In the genomic region with DNA sequence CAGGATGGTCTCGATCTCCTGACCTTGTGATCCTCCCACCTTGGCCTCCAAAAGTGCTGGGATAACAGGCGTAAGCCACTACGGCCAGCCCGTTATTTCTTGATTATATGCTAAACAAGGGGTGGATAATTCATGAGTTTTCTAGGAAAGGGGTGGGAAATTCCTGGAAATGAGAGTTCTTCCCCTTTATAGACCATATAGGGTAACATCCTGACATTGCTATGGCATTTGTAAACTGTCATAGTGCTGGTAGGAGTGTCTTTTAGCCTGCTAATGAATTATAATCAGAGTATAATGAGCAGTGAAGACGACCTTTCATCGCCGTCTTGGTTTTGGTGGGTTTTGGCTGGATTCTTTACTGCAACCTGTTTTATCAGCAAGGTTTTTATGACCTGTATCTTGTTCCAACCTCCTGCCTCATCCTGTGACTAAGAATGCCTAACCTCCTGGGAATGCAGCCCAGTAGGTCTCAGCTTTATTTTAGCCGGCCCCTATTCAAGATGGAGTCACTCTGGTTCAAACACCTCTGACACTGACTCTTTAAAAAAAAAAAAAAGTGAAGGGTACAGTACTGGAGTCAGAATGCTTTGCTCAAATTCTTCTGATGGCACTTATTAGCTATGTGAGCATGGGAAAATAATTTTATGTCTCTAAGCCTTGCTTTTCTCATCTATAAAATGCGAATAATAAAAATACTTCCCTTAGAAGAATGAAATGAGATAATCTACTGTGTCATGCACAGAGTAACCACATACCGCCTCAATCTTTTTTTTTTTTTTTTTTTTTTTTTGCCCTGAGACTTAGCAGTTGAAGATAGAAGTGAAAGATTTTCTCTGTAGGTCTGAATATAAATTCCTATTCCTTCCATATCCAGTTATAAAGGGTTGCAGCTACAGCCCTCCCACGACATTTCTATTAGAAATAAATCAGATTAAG, we compare ENCODE assay signal across 1 cellular context.
TF ChIP-seq lines count a peak whose summit lies in the region.

No MANE protein-coding gene starts in this region.

TF ChIP-seq in K562, 482 proteins besides CTCF, POLR2A, EP300 and RAD21 (continued from another document and continues in another):
- TF ChIP-seq, protein P1, sequence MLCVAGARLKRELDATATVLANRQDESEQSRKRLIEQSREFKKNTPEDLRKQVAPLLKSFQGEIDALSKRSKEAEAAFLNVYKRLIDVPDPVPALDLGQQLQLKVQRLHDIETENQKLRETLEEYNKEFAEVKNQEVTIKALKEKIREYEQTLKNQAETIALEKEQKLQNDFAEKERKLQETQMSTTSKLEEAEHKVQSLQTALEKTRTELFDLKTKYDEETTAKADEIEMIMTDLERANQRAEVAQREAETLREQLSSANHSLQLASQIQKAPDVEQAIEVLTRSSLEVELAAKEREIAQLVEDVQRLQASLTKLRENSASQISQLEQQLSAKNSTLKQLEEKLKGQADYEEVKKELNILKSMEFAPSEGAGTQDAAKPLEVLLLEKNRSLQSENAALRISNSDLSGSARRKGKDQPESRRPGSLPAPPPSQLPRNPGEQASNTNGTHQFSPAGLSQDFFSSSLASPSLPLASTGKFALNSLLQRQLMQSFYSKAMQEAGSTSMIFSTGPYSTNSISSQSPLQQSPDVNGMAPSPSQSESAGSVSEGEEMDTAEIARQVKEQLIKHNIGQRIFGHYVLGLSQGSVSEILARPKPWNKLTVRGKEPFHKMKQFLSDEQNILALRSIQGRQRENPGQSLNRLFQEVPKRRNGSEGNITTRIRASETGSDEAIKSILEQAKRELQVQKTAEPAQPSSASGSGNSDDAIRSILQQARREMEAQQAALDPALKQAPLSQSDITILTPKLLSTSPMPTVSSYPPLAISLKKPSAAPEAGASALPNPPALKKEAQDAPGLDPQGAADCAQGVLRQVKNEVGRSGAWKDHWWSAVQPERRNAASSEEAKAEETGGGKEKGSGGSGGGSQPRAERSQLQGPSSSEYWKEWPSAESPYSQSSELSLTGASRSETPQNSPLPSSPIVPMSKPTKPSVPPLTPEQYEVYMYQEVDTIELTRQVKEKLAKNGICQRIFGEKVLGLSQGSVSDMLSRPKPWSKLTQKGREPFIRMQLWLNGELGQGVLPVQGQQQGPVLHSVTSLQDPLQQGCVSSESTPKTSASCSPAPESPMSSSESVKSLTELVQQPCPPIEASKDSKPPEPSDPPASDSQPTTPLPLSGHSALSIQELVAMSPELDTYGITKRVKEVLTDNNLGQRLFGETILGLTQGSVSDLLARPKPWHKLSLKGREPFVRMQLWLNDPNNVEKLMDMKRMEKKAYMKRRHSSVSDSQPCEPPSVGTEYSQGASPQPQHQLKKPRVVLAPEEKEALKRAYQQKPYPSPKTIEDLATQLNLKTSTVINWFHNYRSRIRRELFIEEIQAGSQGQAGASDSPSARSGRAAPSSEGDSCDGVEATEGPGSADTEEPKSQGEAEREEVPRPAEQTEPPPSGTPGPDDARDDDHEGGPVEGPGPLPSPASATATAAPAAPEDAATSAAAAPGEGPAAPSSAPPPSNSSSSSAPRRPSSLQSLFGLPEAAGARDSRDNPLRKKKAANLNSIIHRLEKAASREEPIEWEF (CRISPR knock-in tag; IDR thresholded peaks at IDR 0.05), result peak; percentile 99
- TF ChIP-seq THRAP3 (IDR thresholded peaks at IDR 0.05; ENCODE audit: borderline replicate concordance), result no peak
- TF ChIP-seq STAT6 (CRISPR knock-in tag; IDR thresholded peaks at IDR 0.05), result no peak
- TF ChIP-seq SIRT6 (IDR thresholded peaks at IDR 0.05; ENCODE audit: low read depth, low read length), result no peak
- no peak for TF ChIP-seq ZKSCAN1 (IDR thresholded peaks at IDR 0.05; ENCODE audit: low read depth, low read length)
- peak; percentile 99 for TF ChIP-seq ZNF583 (CRISPR knock-in tag; IDR thresholded peaks at IDR 0.05)
- no peak for TF ChIP-seq PHF21A (IDR thresholded peaks at IDR 0.05; ENCODE audit: borderline replicate concordance, low read depth)
- peak; percentile 88 for TF ChIP-seq ZNF398 (CRISPR knock-in tag; IDR thresholded peaks at IDR 0.05)
- no peak for TF ChIP-seq SMAD1 (IDR thresholded peaks at IDR 0.05; ENCODE audit: low read depth, low read length, partially characterized antibody)
- no peak for TF ChIP-seq KDM4B (IDR thresholded peaks at IDR 0.05; ENCODE audit: borderline replicate concordance in 2 of 2, low read depth in 1 of 2)
- no peak for TF ChIP-seq MTA2 (IDR thresholded peaks at IDR 0.05; ENCODE audit: low read depth)
- TF ChIP-seq HMG20B (CRISPR knock-in tag; IDR thresholded peaks at IDR 0.05), result no peak
- TF ChIP-seq ZNF561 (CRISPR knock-in tag; conservative IDR thresholded peaks at IDR 0.05), result peak; percentile 93
- peak; percentile 88 for TF ChIP-seq ZBTB12 (CRISPR knock-in tag; IDR thresholded peaks at IDR 0.05)
- TF ChIP-seq RFX7 (CRISPR knock-in tag; IDR thresholded peaks at IDR 0.05), result peak; percentile 91
- TF ChIP-seq RBM14 (IDR thresholded peaks at IDR 0.05; ENCODE audit: borderline replicate concordance, insufficient read depth, low read depth, low read length), result no peak
- peak; percentile 99 for TF ChIP-seq PTTG1 (tag; IDR thresholded peaks at IDR 0.05; ENCODE audit: low read depth)
- TF ChIP-seq ZKSCAN8 (CRISPR knock-in tag; IDR thresholded peaks at IDR 0.05), result peak; percentile 98
- peak; percentile 94 for TF ChIP-seq ZNF354B (CRISPR knock-in tag; IDR thresholded peaks at IDR 0.05)
- TF ChIP-seq NCOA1 (IDR thresholded peaks at IDR 0.05; ENCODE audit: low read depth), result no peak
- no peak for TF ChIP-seq ZNF282 (CRISPR knock-in tag; IDR thresholded peaks at IDR 0.05)
- TF ChIP-seq, protein P2, sequence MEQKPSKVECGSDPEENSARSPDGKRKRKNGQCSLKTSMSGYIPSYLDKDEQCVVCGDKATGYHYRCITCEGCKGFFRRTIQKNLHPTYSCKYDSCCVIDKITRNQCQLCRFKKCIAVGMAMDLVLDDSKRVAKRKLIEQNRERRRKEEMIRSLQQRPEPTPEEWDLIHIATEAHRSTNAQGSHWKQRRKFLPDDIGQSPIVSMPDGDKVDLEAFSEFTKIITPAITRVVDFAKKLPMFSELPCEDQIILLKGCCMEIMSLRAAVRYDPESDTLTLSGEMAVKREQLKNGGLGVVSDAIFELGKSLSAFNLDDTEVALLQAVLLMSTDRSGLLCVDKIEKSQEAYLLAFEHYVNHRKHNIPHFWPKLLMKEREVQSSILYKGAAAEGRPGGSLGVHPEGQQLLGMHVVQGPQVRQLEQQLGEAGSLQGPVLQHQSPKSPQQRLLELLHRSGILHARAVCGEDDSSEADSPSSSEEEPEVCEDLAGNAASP (IDR thresholded peaks at IDR 0.05), result no peak
- 0 out of 2 replicates have a peak, but pooled peaks have one; percentile 66 for TF ChIP-seq IFI16 (CRISPR knock-in tag; IDR thresholded peaks at IDR 0.05)
- TF ChIP-seq SOX6 (IDR thresholded peaks at IDR 0.05), result 0 out of 2 replicates have a peak, but pooled peaks have one; percentile 27
- no peak for TF ChIP-seq FOXJ3 (CRISPR knock-in tag; IDR thresholded peaks at IDR 0.05)
- TF ChIP-seq PBX2 (CRISPR knock-in tag; IDR thresholded peaks at IDR 0.05; ENCODE audit: low read depth), result no peak
- peak; percentile 89 for TF ChIP-seq PBX2 (tag; conservative IDR thresholded peaks at IDR 0.05; ENCODE audit: low read depth)
- TF ChIP-seq SP1 (CRISPR knock-in tag; IDR thresholded peaks at IDR 0.05), result no peak
- TF ChIP-seq DACH1 (IDR thresholded peaks at IDR 0.05; ENCODE audit: partially characterized antibody), result no peak
- TF ChIP-seq, protein P3, sequence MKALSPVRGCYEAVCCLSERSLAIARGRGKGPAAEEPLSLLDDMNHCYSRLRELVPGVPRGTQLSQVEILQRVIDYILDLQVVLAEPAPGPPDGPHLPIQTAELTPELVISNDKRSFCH (CRISPR knock-in tag; IDR thresholded peaks at IDR 0.05), result peak; percentile 98
- TF ChIP-seq, protein P3 (tag; IDR thresholded peaks at IDR 0.05), result peak; percentile 100
- TF ChIP-seq PYGO2 (tag; IDR thresholded peaks at IDR 0.05), result peak; percentile 99
- peak; percentile 94 for TF ChIP-seq ZNF717 (CRISPR knock-in tag; IDR thresholded peaks at IDR 0.05)
- no peak for TF ChIP-seq HMGXB4 (CRISPR knock-in tag; IDR thresholded peaks at IDR 0.05)
- peak; percentile 97 for TF ChIP-seq HBP1 (CRISPR knock-in tag; IDR thresholded peaks at IDR 0.05)
- no peak for TF ChIP-seq USF2 (CRISPR knock-in tag; IDR thresholded peaks at IDR 0.05)
